In genomic region chr22:46083383-46084350, GRCh38 we compare ENCODE assay signal across 12 cellular contexts.
DNase-seq lines count a peak whose midpoint lies in the region; ATAC-seq and TF ChIP-seq lines count a peak whose summit lies in the region.
"Had no signal": no experiment of that assay in that cellular context is flagged by ENCODE, and none has a peak within 500 bp of the region (broad histone marks: within the 10 kb centered on the region; RNA-seq: fewer than 3 reads in every experiment).

No MANE protein-coding gene starts in this region.

- H3K27ac Mint-ChIP-seq in natural killer cell treated with Interleukin-12 subunit alpha and Interleukin-12 subunit beta and Interleukin-15 and Interleukin-18, amount 100 ng/mL, for 72 hours, result no peak overlapping the region
- H3K27ac Mint-ChIP-seq in natural killer cell, result no peak overlapping the region
- peak overlapping the region in 6 of 9 donors; percentile 31 to 78 (median 60) for H3K27ac Mint-ChIP-seq in naive thymus-derived CD4-positive, alpha-beta T cell
- H3K27ac Mint-ChIP-seq: activated B cell treated with CpG ODN at 0.5 μM for 24 hours had no signal

- CTCF ChIA-PET in naive thymus-derived CD4-positive, alpha-beta T cell (lab: Charles Lee), result no interaction called here

- H3K4me2 ChIP-seq in fibroblast of lung (ENCODE audit: extremely low read depth, insufficient read depth, low read length), result peak overlapping the region; percentile 100

- TF ChIP-seq CTCF in natural killer cell (IDR thresholded peaks at IDR 0.05) (no peak), fibroblast of lung (conservative IDR thresholded peaks at IDR 0.05 in 1 of 2, IDR thresholded peaks at IDR 0.05 in 1 of 2; ENCODE audit: low read depth in 1 of 2, low read length in 2 of 2) (no peak)

- peaks cover 0 to 2% of the 10 kb centered on the region in 2 donors for H3K4me1 Mint-ChIP-seq in natural killer cell treated with Interleukin-12 subunit alpha and Interleukin-12 subunit beta and Interleukin-15 and Interleukin-18, amount 100 ng/mL, for 72 hours (ENCODE audit: low read depth in 2 of 2)
- H3K4me1 Mint-ChIP-seq in natural killer cell, result peaks cover 4 to 7% of the 10 kb centered on the region in 2 donors
- H3K4me1 Mint-ChIP-seq in naive thymus-derived CD4-positive, alpha-beta T cell, result peaks cover 0 to 35% (median 19%) of the 10 kb centered on the region in 7 donors
- H3K4me1 Mint-ChIP-seq: activated B cell treated with CpG ODN at 0.5 μM for 24 hours had no signal

- H3K27me3 Mint-ChIP-seq in natural killer cell treated with Interleukin-12 subunit alpha and Interleukin-12 subunit beta and Interleukin-15 and Interleukin-18, amount 100 ng/mL, for 72 hours, result no peaks in the 10 kb centered on the region
- no peaks in the 10 kb centered on the region for H3K27me3 Mint-ChIP-seq in natural killer cell (ENCODE audit: low read depth in 2 of 2)
- no peaks in the 10 kb centered on the region for H3K27me3 Mint-ChIP-seq in naive thymus-derived CD4-positive, alpha-beta T cell
- H3K27me3 Mint-ChIP-seq: activated B cell treated with CpG ODN at 0.5 μM for 24 hours had no signal

- no peaks in the 10 kb centered on the region for H3K9me3 Mint-ChIP-seq in natural killer cell treated with Interleukin-12 subunit alpha and Interleukin-12 subunit beta and Interleukin-15 and Interleukin-18, amount 100 ng/mL, for 72 hours
- no peaks in the 10 kb centered on the region for H3K9me3 Mint-ChIP-seq in natural killer cell
- no peaks in the 10 kb centered on the region for H3K9me3 Mint-ChIP-seq in naive thymus-derived CD4-positive, alpha-beta T cell
- H3K9me3 Mint-ChIP-seq: activated B cell treated with CpG ODN at 0.5 μM for 24 hours, neural crest cell had no signal

- H4K20me1 ChIP-seq in fibroblast of lung (ENCODE audit: control insufficient read depth, extremely low read depth, insufficient read depth, low read length), result no peaks in the 10 kb centered on the region

- peaks cover 100% of the 10 kb centered on the region for H3K79me2 ChIP-seq in fibroblast of lung (ENCODE audit: control insufficient read depth, insufficient read depth, low read length)

- H3K36me3 ChIP-seq in fibroblast of lung (ENCODE audit: control insufficient read depth, insufficient read depth, low read length), result peaks cover 41% of the 10 kb centered on the region
- H3K36me3 ChIP-seq in naive thymus-derived CD4-positive, alpha-beta T cell (ENCODE audit: control insufficient read depth in 2 of 3, insufficient read depth in 3 of 3, low read length in 3 of 3), result peaks cover 0 to 14% (median 0%) of the 10 kb centered on the region in 3 experiments

- no peaks in the 10 kb centered on the region for H3K9me3 ChIP-seq in fibroblast of lung (ENCODE audit: control insufficient read depth, insufficient read depth, low read depth, low read length)
- no peaks in the 10 kb centered on the region for H3K9me3 ChIP-seq in naive thymus-derived CD4-positive, alpha-beta T cell (ENCODE audit: control insufficient read depth in 2 of 3, low read length in 3 of 3)

- peak overlapping the region in 3 of 4 experiments; percentile 81 to 98 (median 84) for H3K4me3 ChIP-seq in fibroblast of lung (replicated peaks in 1 of 4; ENCODE audit: control extremely low read depth in 1 of 4, insufficient read depth in 1 of 4, low read depth in 3 of 4, low read length in 4 of 4)
- H3K4me3 ChIP-seq in naive thymus-derived CD4-positive, alpha-beta T cell (ENCODE audit: low read length), result no peak overlapping the region

- H3K27ac ChIP-seq in fibroblast of lung (ENCODE audit: insufficient read depth, low read length), result peak overlapping the region; percentile 97
- no peak overlapping the region for H3K27ac ChIP-seq in naive thymus-derived CD4-positive, alpha-beta T cell (ENCODE audit: low read depth, low read length)

- no peak overlapping the region for H3K4me3 Mint-ChIP-seq in natural killer cell treated with Interleukin-12 subunit alpha and Interleukin-12 subunit beta and Interleukin-15 and Interleukin-18, amount 100 ng/mL, for 72 hours
- H3K4me3 Mint-ChIP-seq in natural killer cell, result no peak overlapping the region
- H3K4me3 Mint-ChIP-seq in naive thymus-derived CD4-positive, alpha-beta T cell, result no peak overlapping the region
- H3K4me3 Mint-ChIP-seq: activated B cell treated with CpG ODN at 0.5 μM for 24 hours, neural crest cell had no signal

- H3K4me1 ChIP-seq in fibroblast of lung (ENCODE audit: control insufficient read depth, extremely low read depth, insufficient read depth, low read length), result peaks cover 35% of the 10 kb centered on the region
- no peaks in the 10 kb centered on the region for H3K4me1 ChIP-seq in naive thymus-derived CD4-positive, alpha-beta T cell (ENCODE audit: control insufficient read depth in 2 of 2, insufficient read depth in 2 of 2, low read length in 2 of 2)

- POLR2A ChIA-PET in naive thymus-derived CD4-positive, alpha-beta T cell (lab: Charles Lee), result interaction anchor here (1.1 kb wide), 1 partner anchor 47 kb away, joined by 3 read pairs; no protein-coding TSS in a partner anchor

- peak overlapping the region; percentile 87 for H3K9ac ChIP-seq in fibroblast of lung (ENCODE audit: insufficient read depth, low read length)

- H3K36me3 Mint-ChIP-seq in natural killer cell treated with Interleukin-12 subunit alpha and Interleukin-12 subunit beta and Interleukin-15 and Interleukin-18, amount 100 ng/mL, for 72 hours, result no peaks in the 10 kb centered on the region
- H3K36me3 Mint-ChIP-seq in natural killer cell, result no peaks in the 10 kb centered on the region
- H3K36me3 Mint-ChIP-seq in naive thymus-derived CD4-positive, alpha-beta T cell, result no peaks in the 10 kb centered on the region

- no peaks in the 10 kb centered on the region for H3K27me3 ChIP-seq in fibroblast of lung (ENCODE audit: control insufficient read depth, insufficient read depth, low read length)
- H3K27me3 ChIP-seq in naive thymus-derived CD4-positive, alpha-beta T cell (ENCODE audit: control insufficient read depth in 2 of 2, insufficient read depth in 2 of 2, low read length in 2 of 2), result no peaks in the 10 kb centered on the region

- H2AFZ ChIP-seq in fibroblast of lung (ENCODE audit: low read length), result no peak overlapping the region

- DNase-seq in natural killer cell treated with Interleukin-12 subunit alpha and Interleukin-12 subunit beta and Interleukin-15 and Interleukin-18, amount 100 ng/mL, for 72 hours (ENCODE audit: low spot score), result peak; percentile 13
- DNase-seq in natural killer cell (no peak), fibroblast of lung (ENCODE audit: low read depth in 2 of 2) (no peak), DMS153 (lab: John Stamatoyannopoulos, UW) (no peak), NCI-H69 (lab: John Stamatoyannopoulos, UW) (no peak)
- DNase-seq in naive thymus-derived CD4-positive, alpha-beta T cell, result no peak
- DNase-seq: activated B cell treated with CpG ODN at 0.5 μM for 24 hours; activated naive CD4-positive, alpha-beta T cell treated with Interleukin-2 at 50 U/mL for 16 hours; NCI-H1048 had no signal

- ATAC-seq in natural killer cell treated with Interleukin-12 subunit alpha and Interleukin-12 subunit beta and Interleukin-15 and Interleukin-18, amount 100 ng/mL, for 72 hours, result no peak
- no peak for ATAC-seq in natural killer cell
- ATAC-seq in naive thymus-derived CD4-positive, alpha-beta T cell, result no peak
- no peak for ATAC-seq in HG02938 (IDR thresholded peaks at IDR 0.05; ENCODE audit: unreplicated experiment)
- ATAC-seq in GM21786 (IDR thresholded peaks at IDR 0.05; ENCODE audit: unreplicated experiment), result no peak

- intact Hi-C loops in natural killer cell (cut with micrococcal nuclease), result no loop called here
- intact Hi-C loops in naive thymus-derived CD4-positive, alpha-beta T cell (cut with micrococcal nuclease), result no loop called here

Comparison
In these comparisons a context has a peak if more than half of its experiments do, and no peak if none do; other contexts are left out.
1. H3K27ac Mint-ChIP-seq: peak in naive thymus-derived CD4-positive, alpha-beta T cell (6 of 9); none in natural killer cell treated with Interleukin-12 subunit alpha and Interleukin-12 subunit beta and Interleukin-15 and Interleukin-18, amount 100 ng/mL, for 72 hours (0 of 2) and natural killer cell (0 of 2).